In genomic region chr6:46390153-46390876, GRCh38 we compare ENCODE assay signal across 22 cellular contexts.
DNase-seq lines count a peak whose midpoint lies in the region; ATAC-seq and TF ChIP-seq lines count a peak whose summit lies in the region.
"Had no signal": no experiment of that assay in that cellular context is flagged by ENCODE, and none has a peak within 500 bp of the region (broad histone marks: within the 10 kb centered on the region; RNA-seq: fewer than 3 reads in every experiment).

No MANE protein-coding gene starts in this region.

- H3K27ac ChIP-seq in dorsolateral prefrontal cortex, result peak overlapping the region; percentile 1 to 95 (median 87)
- H3K27ac ChIP-seq in SJCRH30, result no peak overlapping the region
- H3K27ac ChIP-seq: C4-2B, KMS-11 had no signal

- no peaks in the 10 kb centered on the region for H3K36me3 ChIP-seq in SJCRH30

- DNase-seq in dorsolateral prefrontal cortex, result no peak
- DNase-seq in kidney tubule cell (ENCODE audit: low spot score), result peak; percentile 68
- DNase-seq in renal cortical epithelial cell (ENCODE audit: low read depth), result peak; percentile 80
- DNase-seq in central memory CD4-positive, alpha-beta T cell, result no peak
- DNase-seq in SJCRH30, result no peak
- no peak for DNase-seq in NCI-H2196 (lab: John Stamatoyannopoulos, UW; ENCODE audit: unreplicated experiment)
- DNase-seq: AML-193; CD8-positive, alpha-beta memory T cell; DMS79 treated with DMSO at 0.1 percent for 48 hours; HFFc6; NCI-H1105; NCI-H146; NCI-H2029; NCI-H226; NCI-H510A treated with DMSO at 0.1 percent for 48 hours; NCI-H748 treated with DMSO at 0.1 percent for 48 hours; SIG-M5 had no signal

- TF ChIP-seq RAD21 in Ishikawa (IDR thresholded peaks at IDR 0.05; ENCODE audit: low read depth), result no peak

- H3K4me1 ChIP-seq in SJCRH30, result no peaks in the 10 kb centered on the region

- H3K27me3 ChIP-seq in dorsolateral prefrontal cortex (no peaks in the 10 kb centered on the region), SJCRH30 (no peaks in the 10 kb centered on the region)

- intact Hi-C loops in dorsolateral prefrontal cortex (cut with DNase I), result loop anchor here in 1 of 2 donors (5.0 kb wide), 2 partner anchors 63 to 113 kb away; no protein-coding TSS in a partner anchor

- H3K9me3 ChIP-seq in SJCRH30 (replicated peaks), result no peaks in the 10 kb centered on the region

- peak in 4 of 56 donors; percentile 6 to 32 (median 13) for TF ChIP-seq CTCF in dorsolateral prefrontal cortex (IDR thresholded peaks at IDR 0.05 in 54 of 56, conservative IDR thresholded peaks at IDR 0.05 in 2 of 56; ENCODE audit: low read depth in 1 of 56, partially characterized antibody in 56 of 56)

- H3K4me3 ChIP-seq in dorsolateral prefrontal cortex (peak overlapping the region in 38 of 59 donors; percentile 1 to 56 (median 26)), SJCRH30 (no peak overlapping the region)

- peak; percentile 73 for TF ChIP-seq EP300 in Ishikawa (IDR thresholded peaks at IDR 0.05; ENCODE audit: borderline replicate concordance)

- no peak for ATAC-seq in HG03039 (IDR thresholded peaks at IDR 0.05; ENCODE audit: unreplicated experiment)
- ATAC-seq: Panc1 had no signal

TF ChIP-seq in Ishikawa, 13 proteins besides CTCF, POLR2A, EP300 and RAD21:
- TF ChIP-seq MAX (IDR thresholded peaks at IDR 0.05), result no peak
- TF ChIP-seq CEBPB (IDR thresholded peaks at IDR 0.05), result no peak
- TF ChIP-seq NFIC (IDR thresholded peaks at IDR 0.05), result peak; percentile 61
- peak; percentile 65 for TF ChIP-seq USF1 (IDR thresholded peaks at IDR 0.05)
- peak; percentile 72 for TF ChIP-seq FOXM1 (IDR thresholded peaks at IDR 0.05; ENCODE audit: borderline replicate concordance, low read depth)
- TF ChIP-seq CREB1 (IDR thresholded peaks at IDR 0.05; ENCODE audit: low read depth), result no peak
- TF ChIP-seq TCF12 (IDR thresholded peaks at IDR 0.05; ENCODE audit: low read depth), result peak; percentile 64; the same call in 1 of the 2 replicates
- TF ChIP-seq TEAD4 (IDR thresholded peaks at IDR 0.05), result peak; percentile 92
TF ChIP-seq in Ishikawa: peak in this region for 5.

Comparison
In these comparisons a context has a peak if more than half of its experiments do, and no peak if none do; other contexts are left out.
1. DNase-seq: peak in kidney tubule cell (single experiment) and renal cortical epithelial cell (single experiment); none in dorsolateral prefrontal cortex (0 of 10), central memory CD4-positive, alpha-beta T cell (single experiment), SJCRH30 (0 of 2) and NCI-H2196 (single experiment).